In the genomic region with DNA sequence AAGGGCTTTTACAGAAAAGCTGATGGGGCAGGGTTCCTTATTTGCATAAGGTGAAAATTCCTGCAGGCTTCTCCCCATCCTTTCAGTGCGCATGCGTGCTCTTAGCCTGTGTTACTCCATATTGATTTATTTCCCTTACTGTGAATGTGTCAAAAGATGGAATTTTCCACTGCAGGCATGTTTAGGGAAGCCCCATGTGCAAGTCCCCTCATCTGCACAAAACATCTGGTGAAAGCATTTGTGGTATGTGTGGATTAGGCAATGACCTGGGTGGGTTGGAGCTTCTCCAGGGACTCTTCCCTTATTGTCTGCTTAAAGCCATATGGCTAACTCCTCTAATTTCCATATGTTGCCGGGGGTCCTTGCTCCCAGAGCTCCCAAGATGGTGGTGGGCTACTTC, we compare ENCODE assay signal across 24 cellular contexts.
"Had no signal": no experiment of that assay in that cellular context is flagged by ENCODE, and none has a peak within 500 bp of the region (broad histone marks: within the 10 kb centered on the region; RNA-seq: fewer than 3 reads in every experiment).

No MANE protein-coding gene starts in this region.

- H3K36me3 ChIP-seq: ascending aorta had no signal

- DNase-seq: activated CD4-positive, alpha-beta memory T cell treated with anti-CD3 and anti-CD28 coated beads for 36 hours; activated CD4-positive, alpha-beta T cell treated with anti-CD3 and anti-CD28 coated beads, Interleukin-2, amount 10 ng/mL, durations not matched to agents 7 days and 5 days; activated CD4-positive, CD25-positive, alpha-beta regulatory T cell; activated CD8-positive, alpha-beta memory T cell treated with anti-CD3 and anti-CD28 coated beads for 24 hours; activated effector memory CD4-positive, alpha-beta T cell treated with anti-CD3 and anti-CD28 coated beads, Interleukin-2, amount 50 U/mL, for 16 hours; activated naive CD4-positive, alpha-beta T cell treated with Interleukin-2 at 50 U/mL for 16 hours; activated naive CD8-positive, alpha-beta T cell treated with anti-CD3 and anti-CD28 coated beads, Interleukin-2, amount 50 U/mL, for 24 hours; activated T-cell treated with anti-CD3 and anti-CD28 coated beads, Interleukin-2, amount 50 U/mL, for 4 hours; amniotic stem cell; body of pancreas; central memory CD4-positive, alpha-beta T cell; KG1; NCI-H1092 treated with DMSO at 0.1 percent for 48 hours; NCI-H1417 treated with DMSO at 0.1 percent for 48 hours; NCI-H1694 treated with DMSO at 0.1 percent for 48 hours; NCI-H2081; NCI-H446; PC-3; SHP77 treated with DMSO at 0.1 percent for 48 hours; T-helper 2 cell; T1000 had no signal

- H3K4me1 Mint-ChIP-seq: activated CD4-positive, alpha-beta T cell treated with anti-CD3 and anti-CD28 coated beads, Interleukin-2, amount 10 ng/mL, durations not matched to agents 7 days and 5 days; activated naive CD8-positive, alpha-beta T cell treated with anti-CD3 and anti-CD28 coated beads, Interleukin-2, amount 50 U/mL, for 24 hours had no signal

- H3K27me3 ChIP-seq: ascending aorta, body of pancreas had no signal

- H3K9me3 ChIP-seq: ascending aorta, body of pancreas had no signal

- H3K27me3 Mint-ChIP-seq: activated CD4-positive, alpha-beta memory T cell treated with anti-CD3 and anti-CD28 coated beads for 36 hours; activated CD4-positive, alpha-beta T cell treated with anti-CD3 and anti-CD28 coated beads, Interleukin-2, amount 10 ng/mL, durations not matched to agents 7 days and 5 days; activated naive CD8-positive, alpha-beta T cell treated with anti-CD3 and anti-CD28 coated beads, Interleukin-2, amount 50 U/mL, for 24 hours had no signal

- H3K27ac ChIP-seq: ascending aorta, body of pancreas, VCaP had no signal

- H3K4me1 ChIP-seq: ascending aorta, body of pancreas had no signal

- H3K4me3 ChIP-seq: ascending aorta, body of pancreas had no signal

- H3K4me3 Mint-ChIP-seq: activated CD4-positive, alpha-beta memory T cell treated with anti-CD3 and anti-CD28 coated beads for 36 hours; activated CD4-positive, alpha-beta T cell treated with anti-CD3 and anti-CD28 coated beads, Interleukin-2, amount 10 ng/mL, durations not matched to agents 7 days and 5 days; activated naive CD8-positive, alpha-beta T cell treated with anti-CD3 and anti-CD28 coated beads, Interleukin-2, amount 50 U/mL, for 24 hours; activated T-cell treated with anti-CD3 and anti-CD28 coated beads, Interleukin-2, amount 50 U/mL, for 4 hours had no signal

- ATAC-seq: activated naive CD4-positive, alpha-beta T cell treated with anti-CD3 and anti-CD28 coated beads, Interleukin-2, amount 50 U/mL, for 72 hours; activated naive CD8-positive, alpha-beta T cell treated with anti-CD3 and anti-CD28 coated beads, Interleukin-2, amount 50 U/mL, for 24 hours; activated T-cell treated with anti-CD3 and anti-CD28 coated beads, Interleukin-2, amount 50 U/mL, for 4 hours; body of pancreas; PC-3 had no signal

- H3K27ac Mint-ChIP-seq: activated CD4-positive, alpha-beta memory T cell treated with anti-CD3 and anti-CD28 coated beads for 36 hours; activated CD4-positive, alpha-beta T cell treated with anti-CD3 and anti-CD28 coated beads, Interleukin-2, amount 10 ng/mL, durations not matched to agents 7 days and 5 days; activated naive CD4-positive, alpha-beta T cell treated with anti-CD3 and anti-CD28 coated beads, Interleukin-2, amount 50 U/mL, for 72 hours; activated naive CD8-positive, alpha-beta T cell treated with anti-CD3 and anti-CD28 coated beads, Interleukin-2, amount 50 U/mL, for 24 hours had no signal

- H3K36me3 Mint-ChIP-seq: activated CD4-positive, alpha-beta memory T cell treated with anti-CD3 and anti-CD28 coated beads for 36 hours; activated naive CD4-positive, alpha-beta T cell treated with anti-CD3 and anti-CD28 coated beads, Interleukin-2, amount 50 U/mL, for 72 hours had no signal

- H3K9me3 Mint-ChIP-seq: activated naive CD8-positive, alpha-beta T cell treated with anti-CD3 and anti-CD28 coated beads, Interleukin-2, amount 50 U/mL, for 24 hours had no signal
